In the genomic region with DNA sequence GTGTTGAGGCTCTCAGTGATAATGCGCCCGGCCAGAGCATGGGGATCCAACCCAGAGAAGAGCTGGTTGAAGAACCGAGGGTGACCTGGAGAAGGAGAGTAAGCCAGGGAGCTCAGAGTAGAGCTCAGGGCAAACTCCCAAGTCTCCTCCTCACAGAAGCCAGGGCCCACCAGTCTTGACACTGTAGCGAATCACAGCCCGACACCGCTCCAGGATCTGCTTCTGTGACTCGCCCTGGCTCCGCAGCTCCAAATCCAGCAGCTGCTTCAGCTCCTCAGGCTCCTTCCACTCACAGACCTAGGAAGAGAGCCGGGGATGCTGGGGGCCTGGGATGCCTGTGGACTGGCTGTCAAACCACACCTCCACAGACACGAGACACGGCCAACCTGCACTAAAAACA, we compare ENCODE assay signal across 20 cellular contexts. TPM values are rescaled to one million over a fixed set of nuclear protein-coding genes. Genes with fewer than 3 reads are reported as not detected.
A peak's percentile ranks its signal among the peaks of the same experiment; 100 is the strongest.
DNase-seq lines count a peak whose midpoint lies in the region; ATAC-seq and TF ChIP-seq lines count a peak whose summit lies in the region.
"Had no signal": no experiment of that assay in that cellular context is flagged by ENCODE, and none has a peak within 500 bp of the region (broad histone marks: within the 10 kb centered on the region; RNA-seq: fewer than 3 reads in every experiment).

No MANE protein-coding gene starts in this region.

- peak overlapping the region; percentile 16; the same call in 1 of the 2 replicates for H4K91ac ChIP-seq in IMR-90 (ENCODE audit: insufficient read depth, low read depth, low read length)

- TF ChIP-seq RAD21 in IMR-90 (IDR thresholded peaks at IDR 0.05; ENCODE audit: low read length): no peak

- no peak overlapping the region for H2AK9ac ChIP-seq in IMR-90 (replicated peaks; ENCODE audit: low read depth, low read length, poor library complexity)

- H3K23ac ChIP-seq in IMR-90 (ENCODE audit: low read depth, low read length): no peak overlapping the region

- H3K9ac ChIP-seq in IMR-90 (ENCODE audit: low read depth, low read length): no peak overlapping the region

- in situ Hi-C loops in IMR-90 (cut with MboI; ENCODE audit: low sequenced_read_pairs): no loop called here

- H3K14ac ChIP-seq in IMR-90 (replicated peaks; ENCODE audit: low read depth, low read length): peak overlapping the region; percentile 70; the same call in 1 of the 2 replicates

- H4K20me1 ChIP-seq in IMR-90 (ENCODE audit: insufficient read depth, low read length): no peaks in the 10 kb centered on the region

- no peak overlapping the region for H2BK20ac ChIP-seq in IMR-90 (ENCODE audit: low read depth, low read length)

- H4K5ac ChIP-seq in IMR-90 (ENCODE audit: low read depth, low read length): no peak overlapping the region

- TF ChIP-seq CTCF in AG10803 (conservative IDR thresholded peaks at IDR 0.05; ENCODE audit: low read length) (no peak), IMR-90 (conservative IDR thresholded peaks at IDR 0.05; ENCODE audit: low read depth, low read length) (no peak), chondrocyte (IDR thresholded peaks at IDR 0.05) (no peak), nephron progenitor cell (IDR thresholded peaks at IDR 0.05) (no peak)

- no CpG with 5 or more reads among the region's 11 CpGs for WGBS in IMR-90 (ENCODE audit: extremely low coverage in 2 of 2, insufficient read length in 1 of 2), 2 experiments

- no peak overlapping the region for H3K18ac ChIP-seq in IMR-90 (ENCODE audit: low read depth, low read length)

- peaks cover 15% of the 10 kb centered on the region for H3K4me1 Mint-ChIP-seq in chondrocyte (ENCODE audit: low read depth)
- H3K4me1 Mint-ChIP-seq in nephron progenitor cell: peaks cover 59% of the 10 kb centered on the region

- 0 out of 2 replicates have a peak overlapping the region, but pooled peaks have one; percentile 50 for H3K4ac ChIP-seq in IMR-90 (ENCODE audit: low read depth, low read length)

- peaks cover 20% of the 10 kb centered on the region for H3K36me3 ChIP-seq in IMR-90 (ENCODE audit: control insufficient read depth, insufficient read depth, low read length)

- peaks cover 0 to 24% of the 10 kb centered on the region in 2 experiments; a peak in 2 of 4 replicates for H3K79me1 ChIP-seq in IMR-90 (ENCODE audit: low read depth in 1 of 2, low read length in 2 of 2)

- peaks cover 22% of the 10 kb centered on the region for H3K9me1 ChIP-seq in IMR-90 (ENCODE audit: insufficient read depth, low read length)

- DNase-seq in AG10803 (ENCODE audit: low read depth) (peak; percentile 67), IMR-90 (peak; percentile 81), chondrocyte (ENCODE audit: low spot score) (peak; percentile 68), nephron progenitor cell (no peak), COLO668 (lab: John Stamatoyannopoulos, UW; ENCODE audit: unreplicated experiment) (no peak), NCI-H82 treated with DMSO at 0.1 percent for 48 hours (lab: John Stamatoyannopoulos, UW; ENCODE audit: unreplicated experiment) (no peak)
- DNase-seq: activated CD4-positive, alpha-beta T cell treated with anti-CD3 and anti-CD28 coated beads for 36 hours; activated naive CD8-positive, alpha-beta T cell treated with anti-CD3 and anti-CD28 coated beads, Interleukin-2, amount 50 U/mL, for 24 hours; C1 segment of cervical spinal cord; lower lobe of right lung; NCI-H187 treated with DMSO at 0.1 percent for 48 hours; NCI-H526 treated with DMSO at 0.1 percent for 48 hours; Peyer's patch; T-helper 1 cell had no signal

- no peak overlapping the region for H3K4me2 ChIP-seq in IMR-90 (ENCODE audit: low read depth, low read length)

- H3K27ac Mint-ChIP-seq in chondrocyte (ENCODE audit: unreplicated experiment): no peak overlapping the region
- peak overlapping the region; percentile 94 for H3K27ac Mint-ChIP-seq in nephron progenitor cell
- H3K27ac Mint-ChIP-seq: activated CD4-positive, alpha-beta T cell treated with anti-CD3 and anti-CD28 coated beads for 36 hours; activated naive CD8-positive, alpha-beta T cell treated with anti-CD3 and anti-CD28 coated beads, Interleukin-2, amount 50 U/mL, for 24 hours; dendritic cell treated with granulocyte-macrophage colony-stimulating factor and Interleukin-4, amounts not matched to agents 40 ng/mL and 50 ng/mL, for 4 days had no signal

- H2AFZ ChIP-seq in IMR-90 (replicated peaks; ENCODE audit: low read length, poor library complexity): peak overlapping the region; percentile 60

- H3K9me3 Mint-ChIP-seq in chondrocyte (ENCODE audit: low read depth) (no peaks in the 10 kb centered on the region), nephron progenitor cell (no peaks in the 10 kb centered on the region)
- H3K9me3 Mint-ChIP-seq: activated naive CD8-positive, alpha-beta T cell treated with anti-CD3 and anti-CD28 coated beads, Interleukin-2, amount 50 U/mL, for 24 hours; dendritic cell treated with granulocyte-macrophage colony-stimulating factor and Interleukin-4, amounts not matched to agents 40 ng/mL and 50 ng/mL, for 4 days had no signal

- no peaks in the 10 kb centered on the region for H3K9me3 ChIP-seq in IMR-90 (ENCODE audit: control insufficient read depth, insufficient read depth, low read length)
- H3K9me3 ChIP-seq: lower lobe of right lung, Peyer's patch had no signal

- H3K4me3 ChIP-seq in AG10803 (ENCODE audit: low read length) (no peak overlapping the region), IMR-90 (ENCODE audit: insufficient read depth, low read depth, low read length) (no peak overlapping the region)
- H3K4me3 ChIP-seq: lower lobe of right lung, Peyer's patch, skin epidermis had no signal

- peak overlapping the region; percentile 11; the same call in 1 of the 2 replicates for H2BK120ac ChIP-seq in IMR-90 (ENCODE audit: low read depth, low read length)

- H2BK5ac ChIP-seq in IMR-90 (ENCODE audit: low read depth, low read length, poor library complexity, severe bottlenecking): peak overlapping the region; percentile 0

- H2BK15ac ChIP-seq in IMR-90 (ENCODE audit: low read depth, low read length): peak overlapping the region; percentile 78; the same call in 1 of the 3 replicates

- CTCF ChIA-PET in IMR-90 (lab: Yijun Ruan, JAX): interaction anchor here (0.6 to 1.5 kb wide), 2 partner anchors 13 to 217 kb away, joined by 3 to 6 read pairs; no protein-coding TSS in a partner anchor

- H3K27me3 ChIP-seq in IMR-90 (ENCODE audit: control insufficient read depth, insufficient read depth, low read length): no peaks in the 10 kb centered on the region
- H3K27me3 ChIP-seq: Peyer's patch had no signal

- dilution Hi-C loops in IMR-90 (cut with HindIII; ENCODE audit: low sequenced_read_pairs, unreplicated experiment): no loop called here

- H3K4me3 Mint-ChIP-seq in chondrocyte (ENCODE audit: unreplicated experiment): no peak overlapping the region
- no peak overlapping the region for H3K4me3 Mint-ChIP-seq in nephron progenitor cell
- H3K4me3 Mint-ChIP-seq: activated CD4-positive, alpha-beta T cell treated with anti-CD3 and anti-CD28 coated beads for 36 hours; activated naive CD8-positive, alpha-beta T cell treated with anti-CD3 and anti-CD28 coated beads, Interleukin-2, amount 50 U/mL, for 24 hours; dendritic cell treated with granulocyte-macrophage colony-stimulating factor and Interleukin-4, amounts not matched to agents 40 ng/mL and 50 ng/mL, for 4 days had no signal

- BruUV-seq in IMR-90 (replicated peaks; lab: Mats Ljungman, UMichigan): no TSS peak

- H2AK5ac ChIP-seq in IMR-90 (ENCODE audit: low read depth, low read length): peak overlapping the region; percentile 59; the same call in 1 of the 2 replicates

- peaks cover 19% of the 10 kb centered on the region for H3K4me1 ChIP-seq in IMR-90 (ENCODE audit: control insufficient read depth, insufficient read depth, low read length)

- no peak for TF ChIP-seq POLR2A in IMR-90 (IDR thresholded peaks at IDR 0.05; ENCODE audit: low read depth, low read length)

- peaks cover 14% of the 10 kb centered on the region for H3K36me3 Mint-ChIP-seq in chondrocyte (ENCODE audit: low read depth)
- peaks cover 1% of the 10 kb centered on the region for H3K36me3 Mint-ChIP-seq in nephron progenitor cell (ENCODE audit: low read depth)

- H3K56ac ChIP-seq in IMR-90 (ENCODE audit: extremely low read depth, insufficient read depth, low read length): no peak overlapping the region

- intact Hi-C loops in IMR-90 (cut with micrococcal nuclease): no loop called here

- peak overlapping the region; percentile 16 to 60; a peak in 3 of 4 replicates for H4K8ac ChIP-seq in IMR-90 (ENCODE audit: low read depth in 2 of 2, low read length in 2 of 2)

- H3K27me3 Mint-ChIP-seq in chondrocyte (ENCODE audit: low read depth): no peaks in the 10 kb centered on the region
- H3K27me3 Mint-ChIP-seq in nephron progenitor cell (ENCODE audit: low read depth, poor library complexity): peaks cover 7% of the 10 kb centered on the region
- H3K27me3 Mint-ChIP-seq: activated CD4-positive, alpha-beta T cell treated with anti-CD3 and anti-CD28 coated beads for 36 hours; activated naive CD8-positive, alpha-beta T cell treated with anti-CD3 and anti-CD28 coated beads, Interleukin-2, amount 50 U/mL, for 24 hours; dendritic cell treated with granulocyte-macrophage colony-stimulating factor and Interleukin-4, amounts not matched to agents 40 ng/mL and 50 ng/mL, for 4 days had no signal

- no peak overlapping the region for H3K27ac ChIP-seq in IMR-90 (ENCODE audit: insufficient read depth, low read length)
- H3K27ac ChIP-seq: lower lobe of right lung, Peyer's patch, skin epidermis had no signal

- POLR2A ChIA-PET in IMR-90 (lab: Charles Lee; ENCODE audit: unreplicated experiment): interaction anchor here (0.6 kb wide), 1 partner anchor 11 kb away, joined by 28 read pairs; no protein-coding TSS in a partner anchor

- peak; percentile 79 for ATAC-seq in IMR-90 (ENCODE audit: low read depth)
- ATAC-seq in GM21367 (IDR thresholded peaks at IDR 0.05; ENCODE audit: unreplicated experiment): no peak
- ATAC-seq in GM21786 (IDR thresholded peaks at IDR 0.05; ENCODE audit: unreplicated experiment): no peak
- ATAC-seq: activated CD4-positive, alpha-beta T cell treated with anti-CD3 and anti-CD28 coated beads for 36 hours; activated naive CD8-positive, alpha-beta T cell treated with anti-CD3 and anti-CD28 coated beads, Interleukin-2, amount 50 U/mL, for 24 hours; esophagus mucosa; lower lobe of right lung had no signal

RNA-seq across cellular contexts. Expression of gene ZNF740, which starts 8.2 kb away (rescaled TPM):
- total RNA-seq in IMR-90 (2012; rRNA removed): 11.7 and 13.1 TPM in 2 replicates
- 7.0 and 14.0 TPM in 2 replicates for polyA plus RNA-seq in IMR-90 (2012; rRNA removed)
- 3.0 and 3.9 TPM in 2 replicates for polyA plus RNA-seq in IMR-90 (2012; cell fraction: cytosol; rRNA removed)
- 13.8 and 55.4 TPM in 2 replicates for polyA plus RNA-seq in IMR-90 (2012; cell fraction: nucleus; rRNA removed; ENCODE audit: low replicate concordance)
- 27.3 to 36.7 TPM (median 28.0 TPM) in 3 replicates for total RNA-seq in chondrocyte

RNA-seq across cellular contexts. Expression of gene CSAD, which starts 8.4 kb away (rescaled TPM):
- total RNA-seq in IMR-90 (2012; rRNA removed) (5.0 and 5.4 TPM in 2 replicates), chondrocyte (24.3 to 34.6 TPM (median 27.1 TPM) in 3 replicates)
- 39.8 and 45.6 TPM in 2 replicates for polyA plus RNA-seq in IMR-90 (2012; rRNA removed)
- 8.8 and 9.9 TPM in 2 replicates for polyA plus RNA-seq in IMR-90 (2012; cell fraction: cytosol; rRNA removed)
- polyA plus RNA-seq in IMR-90 (2012; cell fraction: nucleus; rRNA removed; ENCODE audit: low replicate concordance): 572 and 670 TPM in 2 replicates

RNA-seq across cellular contexts. Expression of gene ITGB7, which starts 34.7 kb away (rescaled TPM):
- total RNA-seq in IMR-90 (2012; rRNA removed) (under 0.01 and 0.18 TPM in 2 replicates), chondrocyte (0.37 to 0.46 TPM in 2 of 3 replicates, not detected in the other)
- 0.44 and 0.60 TPM in 2 replicates for polyA plus RNA-seq in IMR-90 (2012; rRNA removed)
- 0.11 and 0.23 TPM in 2 replicates for polyA plus RNA-seq in IMR-90 (2012; cell fraction: cytosol; rRNA removed)
- 2.5 and 4.3 TPM in 2 replicates for polyA plus RNA-seq in IMR-90 (2012; cell fraction: nucleus; rRNA removed; ENCODE audit: low replicate concordance)
- polyA plus RNA-seq: neural cell had no signal

RNA-seq across cellular contexts. Expression of gene RARG, which starts 59.7 kb away (rescaled TPM):
- total RNA-seq in IMR-90 (2012; rRNA removed) (7.5 and 7.9 TPM in 2 replicates), chondrocyte (19.4 to 30.0 TPM (median 21.7 TPM) in 3 replicates)
- 28.6 and 30.9 TPM in 2 replicates for polyA plus RNA-seq in IMR-90 (2012; rRNA removed)
- 19.9 and 30.7 TPM in 2 replicates for polyA plus RNA-seq in IMR-90 (2012; cell fraction: cytosol; rRNA removed)
- 50.8 and 62.0 TPM in 2 replicates for polyA plus RNA-seq in IMR-90 (2012; cell fraction: nucleus; rRNA removed; ENCODE audit: low replicate concordance)

Comparison
In these comparisons a context has a peak if more than half of its experiments do, and no peak if none do; other contexts are left out.
1. DNase-seq: peak in AG10803 (single experiment), IMR-90 (single experiment) and chondrocyte (single experiment); none in nephron progenitor cell (single experiment), COLO668 (single experiment) and NCI-H82 treated with DMSO at 0.1 percent for 48 hours (single experiment).